ENCODE assay signal across 15 cellular contexts in the genomic region with DNA sequence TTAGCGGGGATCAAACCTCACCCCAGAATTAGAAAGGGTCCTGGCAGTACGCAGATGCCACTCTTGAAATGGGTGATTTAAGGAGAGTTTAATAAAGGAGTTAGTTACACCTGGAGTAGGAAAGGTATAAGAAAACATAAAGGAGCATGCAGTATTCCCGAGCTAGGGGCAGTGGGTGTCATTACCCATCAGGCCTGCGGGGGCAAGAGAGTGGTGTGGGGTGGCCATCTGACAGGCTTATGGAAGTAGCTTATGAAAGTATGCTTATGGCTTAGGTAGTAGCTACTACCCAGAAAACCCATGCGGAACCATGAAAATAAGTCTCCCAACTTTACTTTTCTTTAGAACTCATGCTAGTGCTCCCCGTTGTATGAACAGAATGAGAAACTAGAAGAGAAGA.
A peak's percentile ranks its signal among the peaks of the same experiment; 100 is the strongest.
DNase-seq lines count a peak whose midpoint lies in the region; ATAC-seq, FAIRE-seq and TF ChIP-seq lines count a peak whose summit lies in the region.
"Had no signal": no experiment of that assay in that cellular context is flagged by ENCODE, and none has a peak within 500 bp of the region (broad histone marks: within the 10 kb centered on the region; RNA-seq: fewer than 3 reads in every experiment).

No MANE protein-coding gene starts in this region.

- TF ChIP-seq CTCF in HepG2 (CRISPR knock-in tag; IDR thresholded peaks at IDR 0.05), result no peak
- TF ChIP-seq CTCF in right lobe of liver (IDR thresholded peaks at IDR 0.05), result peak in 1 of 4 donors; percentile 5
- TF ChIP-seq CTCF in fibroblast of pulmonary artery (IDR thresholded peaks at IDR 0.05; ENCODE audit: low read length, missing control alignments), result peak; percentile 12
- peak; percentile 59 for TF ChIP-seq CTCF in type B pancreatic cell (conservative IDR thresholded peaks at IDR 0.05)

- no peaks in the 10 kb centered on the region for H3K4me1 Mint-ChIP-seq in type B pancreatic cell (ENCODE audit: unreplicated experiment)
- H3K4me1 Mint-ChIP-seq: activated B cell treated with CpG ODN at 0.5 μM for 24 hours had no signal

- H3K4me3 Mint-ChIP-seq in type B pancreatic cell, result no peak overlapping the region
- H3K4me3 Mint-ChIP-seq: activated B cell treated with CpG ODN at 0.5 μM for 24 hours; activated T-cell treated with anti-CD3 and anti-CD28 coated beads, Interleukin-2, amount 50 U/mL, for 4 hours had no signal

- BruUV-seq in HepG2 (replicated peaks; lab: Mats Ljungman, UMichigan), result no TSS peak

- H3K9ac ChIP-seq in HepG2 (ENCODE audit: insufficient read depth, low read depth, low read length), result no peak overlapping the region

- no peak for TF ChIP-seq EP300 in HepG2 (IDR thresholded peaks at IDR 0.05; ENCODE audit: low read depth in 2 of 2, low read length in 2 of 2)
- no peak for TF ChIP-seq EP300 in HepG2 (CRISPR knock-in tag; IDR thresholded peaks at IDR 0.05; ENCODE audit: borderline replicate concordance)

- no peaks in the 10 kb centered on the region for H3K9me3 Mint-ChIP-seq in type B pancreatic cell
- H3K9me3 Mint-ChIP-seq: activated B cell treated with CpG ODN at 0.5 μM for 24 hours had no signal

- H3K36me3 ChIP-seq in HepG2 (replicated peaks in 1 of 2; ENCODE audit: control insufficient read depth in 1 of 2, insufficient read depth in 2 of 2, low read length in 2 of 2) (no peaks in the 10 kb centered on the region), right lobe of liver (no peaks in the 10 kb centered on the region)

- H3K4me3 ChIP-seq in HepG2 (replicated peaks in 1 of 3; ENCODE audit: insufficient read depth in 1 of 3, low read depth in 2 of 3, low read length in 3 of 3), result no peak overlapping the region
- no peak overlapping the region for H3K4me3 ChIP-seq in right lobe of liver
- no peak overlapping the region for H3K4me3 ChIP-seq in fibroblast of pulmonary artery (replicated peaks; ENCODE audit: low read depth, low read length)

- intact Hi-C loops in HepG2 (cut with micrococcal nuclease; ENCODE audit: unreplicated experiment), result no loop called here
- intact Hi-C loops in right lobe of liver (cut with DNase I), result no loop called here

- TF ChIP-seq RAD21 in HepG2 (CRISPR knock-in tag; IDR thresholded peaks at IDR 0.05), result no peak

- ATAC-seq in HepG2 (peak; percentile 56; the same call in 2 of the 3 replicates), right lobe of liver (no peak), GM18520 (IDR thresholded peaks at IDR 0.05; ENCODE audit: unreplicated experiment) (no peak), GM18519 (IDR thresholded peaks at IDR 0.05; ENCODE audit: low FRiP score, unreplicated experiment) (no peak)
- ATAC-seq: activated T-cell treated with anti-CD3 and anti-CD28 coated beads, Interleukin-2, amount 50 U/mL, for 4 hours had no signal

- peaks cover 87% of the 10 kb centered on the region for H3K9me3 ChIP-seq in HepG2 (ENCODE audit: low read length)
- no peaks in the 10 kb centered on the region for H3K9me3 ChIP-seq in right lobe of liver

- in situ Hi-C loops in HepG2 (cut with HindIII; ENCODE audit: extremely low pct_ligation_motif_present, low pct_unique_long_range_greater_than_20kb), result no loop called here

- H3K27ac ChIP-seq in HepG2 (ENCODE audit: extremely low read length, insufficient read depth, low read length) (no peak overlapping the region), right lobe of liver (no peak overlapping the region)

- no peak for DNase-seq in HepG2 (ENCODE audit: low spot score)
- no peak for DNase-seq in right lobe of liver
- peak; percentile 3 for DNase-seq in NCI-H2171 (lab: John Stamatoyannopoulos, UW)
- DNase-seq in fibroblast of pulmonary artery (ENCODE audit: low read depth), result no peak
- no peak for DNase-seq in type B pancreatic cell (ENCODE audit: extremely low spot score, unreplicated experiment)
- no peak for DNase-seq in NCI-H128 (lab: John Stamatoyannopoulos, UW; ENCODE audit: unreplicated experiment)
- DNase-seq: activated B cell treated with CpG ODN at 0.5 μM for 24 hours; activated T-cell treated with anti-CD3 and anti-CD28 coated beads, Interleukin-2, amount 50 U/mL, for 4 hours; anterior cingulate cortex; effector CD4-positive, alpha-beta T cell; GF-D8; stimulated activated CD4-positive, alpha-beta T cell treated with anti-CD3 and anti-CD28 coated beads, Interleukin-4, amount 100 ng/mL, for 24 hours; stimulated activated naive CD4-positive, alpha-beta T cell had no signal

- TF ChIP-seq POLR2A in HepG2 (IDR thresholded peaks at IDR 0.05; ENCODE audit: insufficient read depth in 1 of 2, low read depth in 2 of 2, low read length in 2 of 2) (no peak), right lobe of liver (IDR thresholded peaks at IDR 0.05) (no peak)

- no peak overlapping the region for H3K27ac Mint-ChIP-seq in type B pancreatic cell
- H3K27ac Mint-ChIP-seq: activated B cell treated with CpG ODN at 0.5 μM for 24 hours had no signal

- CTCF ChIA-PET in HepG2 (lab: Yijun Ruan, JAX; ENCODE audit: low intra/inter-chr PET ratio, low total read pairs), result no interaction called here

- H3K4me2 ChIP-seq in HepG2 (ENCODE audit: low read depth, low read length), result no peak overlapping the region

- 12% methylated on average over 6 of the region's 6 CpGs for WGBS in HepG2 (ENCODE audit: low lambda C conversion rate)
- WGBS in right lobe of liver (ENCODE audit: insufficient coverage, low coverage, low lambda C conversion rate, missing lambda C conversion rate), result 78% methylated on average over 6 of the region's 6 CpGs

- H2AFZ ChIP-seq in HepG2 (ENCODE audit: low read length), result no peak overlapping the region

- no peak for FAIRE-seq in HepG2 (lab: Jason Lieb, UNC)

- H3K79me2 ChIP-seq in HepG2 (ENCODE audit: insufficient read depth, low read length), result no peaks in the 10 kb centered on the region

- no peaks in the 10 kb centered on the region for H3K4me1 ChIP-seq in HepG2 (ENCODE audit: insufficient read depth, low read length)
- no peaks in the 10 kb centered on the region for H3K4me1 ChIP-seq in right lobe of liver

- no peaks in the 10 kb centered on the region for H4K20me1 ChIP-seq in HepG2 (ENCODE audit: insufficient read depth, low read length)

- H3K27me3 ChIP-seq in HepG2 (ENCODE audit: control insufficient read depth in 1 of 2, insufficient read depth in 2 of 2, low read length in 2 of 2) (no peaks in the 10 kb centered on the region), right lobe of liver (no peaks in the 10 kb centered on the region)

- POLR2A ChIA-PET in HepG2 (lab: Yijun Ruan, JAX), result no interaction called here

- H3K36me3 Mint-ChIP-seq in type B pancreatic cell, result no peaks in the 10 kb centered on the region

- peaks cover 3% of the 10 kb centered on the region for H3K27me3 Mint-ChIP-seq in type B pancreatic cell
- H3K27me3 Mint-ChIP-seq: activated B cell treated with CpG ODN at 0.5 μM for 24 hours had no signal

TF ChIP-seq in HepG2, 621 proteins besides CTCF, POLR2A, EP300 and RAD21:
- TF ChIP-seq ZNF652 (CRISPR knock-in tag; IDR thresholded peaks at IDR 0.05; ENCODE audit: borderline replicate concordance, low read depth), result no peak
- no peak for TF ChIP-seq KAT2B (IDR thresholded peaks at IDR 0.05; ENCODE audit: borderline replicate concordance, low read depth, low read length)
- TF ChIP-seq CEBPB (IDR thresholded peaks at IDR 0.05; ENCODE audit: borderline replicate concordance, low read depth, low read length), result no peak
- TF ChIP-seq, protein P1, sequence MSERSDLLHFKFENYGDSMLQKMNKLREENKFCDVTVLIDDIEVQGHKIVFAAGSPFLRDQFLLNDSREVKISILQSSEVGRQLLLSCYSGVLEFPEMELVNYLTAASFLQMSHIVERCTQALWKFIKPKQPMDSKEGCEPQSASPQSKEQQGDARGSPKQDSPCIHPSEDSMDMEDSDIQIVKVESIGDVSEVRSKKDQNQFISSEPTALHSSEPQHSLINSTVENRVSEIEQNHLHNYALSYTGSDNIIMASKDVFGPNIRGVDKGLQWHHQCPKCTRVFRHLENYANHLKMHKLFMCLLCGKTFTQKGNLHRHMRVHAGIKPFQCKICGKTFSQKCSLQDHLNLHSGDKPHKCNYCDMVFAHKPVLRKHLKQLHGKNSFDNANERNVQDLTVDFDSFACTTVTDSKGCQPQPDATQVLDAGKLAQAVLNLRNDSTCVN (CRISPR knock-in tag; IDR thresholded peaks at IDR 0.05; ENCODE audit: borderline replicate concordance), result no peak
- TF ChIP-seq REPIN1 (CRISPR knock-in tag; IDR thresholded peaks at IDR 0.05; ENCODE audit: borderline replicate concordance, low read depth), result no peak
- no peak for TF ChIP-seq STAT5B (CRISPR knock-in tag; IDR thresholded peaks at IDR 0.05)
- no peak for TF ChIP-seq ZNF510 (CRISPR knock-in tag; IDR thresholded peaks at IDR 0.05; ENCODE audit: low read depth)
- no peak for TF ChIP-seq RCOR2 (CRISPR knock-in tag; IDR thresholded peaks at IDR 0.05)
- no peak for TF ChIP-seq NPAS2 (CRISPR knock-in tag; IDR thresholded peaks at IDR 0.05; ENCODE audit: borderline replicate concordance)
- no peak for TF ChIP-seq JUNB (CRISPR knock-in tag; IDR thresholded peaks at IDR 0.05; ENCODE audit: borderline replicate concordance)
- no peak for TF ChIP-seq PPARG (CRISPR knock-in tag; conservative IDR thresholded peaks at IDR 0.05)
